Comparison of ENCODE assay signal across 11 cellular contexts in the genomic region with DNA sequence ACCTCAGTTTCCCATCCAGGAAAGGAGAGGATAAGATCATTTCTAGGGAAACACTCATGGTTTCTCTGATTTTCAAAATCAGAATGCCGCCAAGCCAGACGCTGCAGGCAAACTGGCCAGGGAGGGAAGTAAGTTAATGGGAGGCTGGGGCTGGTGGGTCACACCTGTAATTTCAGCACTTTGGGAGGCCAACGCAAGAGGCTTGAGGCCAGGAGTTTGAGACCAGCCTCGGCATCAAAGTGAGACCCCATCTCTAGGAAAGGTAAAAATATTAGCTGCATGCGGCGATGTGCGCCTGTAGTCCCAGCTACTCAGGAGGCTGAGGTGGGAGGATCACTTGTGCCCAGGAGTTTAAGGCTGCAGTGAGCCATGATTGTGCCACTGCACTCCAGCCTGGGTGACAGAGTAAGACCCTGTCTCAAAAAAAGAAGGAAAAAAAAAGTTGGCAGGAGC. TPM values are rescaled to one million over a fixed set of nuclear protein-coding genes. Genes with fewer than 3 reads are reported as not detected.
DNase-seq lines count a peak whose midpoint lies in the region; ATAC-seq and TF ChIP-seq lines count a peak whose summit lies in the region.
"Had no signal": no experiment of that assay in that cellular context is flagged by ENCODE, and none has a peak within 500 bp of the region (broad histone marks: within the 10 kb centered on the region; RNA-seq: fewer than 3 reads in every experiment).

No MANE protein-coding gene starts in this region.

- H3K4me3 ChIP-seq in GM12864 (ENCODE audit: low read depth, low read length) = peak overlapping the region; percentile 56
- H3K4me3 ChIP-seq in OCI-LY1 (ENCODE audit: low read depth, low read length, poor library complexity, severe bottlenecking) = peak overlapping the region; percentile 44
- H3K4me3 ChIP-seq in duodenal mucosa (ENCODE audit: low read depth in 1 of 2, low read length in 2 of 2) = peak overlapping the region; percentile 55 to 57

- TF ChIP-seq CTCF in GM12864 (IDR thresholded peaks at IDR 0.05; ENCODE audit: low read depth, low read length, missing control alignments) = no peak
- no peak for TF ChIP-seq CTCF in OCI-LY1 (IDR thresholded peaks at IDR 0.05; ENCODE audit: low read length)

- H3K36me3 ChIP-seq in OCI-LY1 (ENCODE audit: insufficient read depth, low read length) (no peaks in the 10 kb centered on the region; the same call in 1 of the 2 replicates), duodenal mucosa (ENCODE audit: control insufficient read depth in 1 of 2, insufficient read depth in 2 of 2, low read length in 2 of 2) (no peaks in the 10 kb centered on the region)

- H3K4me1 ChIP-seq in OCI-LY1 (ENCODE audit: insufficient read depth, low read length, severe bottlenecking) (peaks cover 75% of the 10 kb centered on the region), duodenal mucosa (ENCODE audit: control insufficient read depth in 1 of 2, insufficient read depth in 2 of 2, low read length in 2 of 2) (peaks cover 19 to 39% of the 10 kb centered on the region in 2 donors)

- peak overlapping the region; percentile 86 for H3K4me2 ChIP-seq in OCI-LY1 (ENCODE audit: low read length)

- H3K27me3 ChIP-seq in OCI-LY1 (ENCODE audit: insufficient read depth, low read length) = no peaks in the 10 kb centered on the region
- no peaks in the 10 kb centered on the region for H3K27me3 ChIP-seq in duodenal mucosa (ENCODE audit: control insufficient read depth in 1 of 2, insufficient read depth in 2 of 2, low read length in 2 of 2)

- H3K79me2 ChIP-seq in OCI-LY1 (ENCODE audit: insufficient read depth, low read length) = no peaks in the 10 kb centered on the region

- no peaks in the 10 kb centered on the region for H4K20me1 ChIP-seq in OCI-LY1 (ENCODE audit: insufficient read depth, low read length)

- H3K9me3 ChIP-seq in OCI-LY1 (ENCODE audit: low read length) (no peaks in the 10 kb centered on the region), duodenal mucosa (ENCODE audit: control insufficient read depth in 1 of 2, low read length in 2 of 2) (no peaks in the 10 kb centered on the region)

- H3K9me2 ChIP-seq in OCI-LY1 (ENCODE audit: low read depth, low read length) = no peaks in the 10 kb centered on the region

- no peak for DNase-seq in GM12864 (ENCODE audit: low read depth)
- peak; percentile 38 for DNase-seq in sciatic nerve (ENCODE audit: low spot score)
- DNase-seq in DMS 273 (lab: John Stamatoyannopoulos, UW; ENCODE audit: unreplicated experiment) = no peak
- DNase-seq in SIG-M5 treated with dmso at 0.1 percent for 504 hours (lab: John Stamatoyannopoulos, UW; ENCODE audit: unreplicated experiment) = no peak
- no peak for DNase-seq in middle frontal gyrus (ENCODE audit: extremely low spot score, low spot score)
- DNase-seq: cerebellar nuclear complex, HCEC 1CT, NCI-H1105 treated with DMSO at 0.1 percent for 48 hours had no signal

- H3K9ac ChIP-seq in OCI-LY1 (ENCODE audit: low read length) (peak overlapping the region; percentile 72), duodenal mucosa (ENCODE audit: low read depth in 1 of 2, low read length in 2 of 2) (peak overlapping the region; percentile 44 to 64)

- no peak for ATAC-seq in sciatic nerve
- ATAC-seq in HG02678 (IDR thresholded peaks at IDR 0.05; ENCODE audit: unreplicated experiment) = no peak

- intact Hi-C loops in sciatic nerve (cut with DNase I) = no loop called here

- peak overlapping the region; percentile 100 for H3K27ac ChIP-seq in OCI-LY1 (ENCODE audit: low read depth, low read length, poor library complexity, severe bottlenecking)
- H3K27ac ChIP-seq in duodenal mucosa (ENCODE audit: low read depth, low read length) = peak overlapping the region; percentile 64

- H2AFZ ChIP-seq in OCI-LY1 (ENCODE audit: low read length) = no peak overlapping the region

- H3F3A ChIP-seq in OCI-LY1 (ENCODE audit: insufficient read depth, low read length) = peaks cover 8% of the 10 kb centered on the region; the same call in 1 of the 2 replicates

RNA-seq across cellular contexts. Expression of a gene that starts 0.6 kb away (rescaled TPM):
- 12.3 TPM for total RNA-seq in sciatic nerve

RNA-seq across cellular contexts. Expression of a gene that starts 35.2 kb away (rescaled TPM):
- 31.1 TPM for total RNA-seq in sciatic nerve
